ENCODE assay signal across 18 cellular contexts in genomic region chr1:153527023-153527724, GRCh38. TPM values are rescaled to one million over a fixed set of nuclear protein-coding genes. Genes with fewer than 3 reads are reported as not detected.
DNase-seq lines count a peak whose midpoint lies in the region; ATAC-seq and TF ChIP-seq lines count a peak whose summit lies in the region.
"Had no signal": no experiment of that assay in that cellular context is flagged by ENCODE, and none has a peak within 500 bp of the region (broad histone marks: within the 10 kb centered on the region; RNA-seq: fewer than 3 reads in every experiment).

No MANE protein-coding gene starts in this region.

- peaks cover 1% of the 10 kb centered on the region for H3K27me3 Mint-ChIP-seq in brain
- H3K27me3 Mint-ChIP-seq: activated B cell treated with CpG ODN at 0.5 μM for 24 hours; CD4-positive, alpha-beta T cell had no signal

- H3K4me3 ChIP-seq in vagina (no peak overlapping the region), right lobe of liver (no peak overlapping the region)
- H3K4me3 ChIP-seq: cardiac muscle cell, PC-9, testis had no signal

- H3K9me3 Mint-ChIP-seq in brain, result peaks cover 0 to 2% (median 0%) of the 10 kb centered on the region in 5 experiments
- H3K9me3 Mint-ChIP-seq: activated B cell treated with CpG ODN at 0.5 μM for 24 hours; activated naive CD4-positive, alpha-beta T cell treated with anti-CD3 and anti-CD28 coated beads, Interleukin-2, amount 10 ng/mL, durations not matched to agents 7 days and 5 days; CD4-positive, alpha-beta T cell had no signal

- 81% methylated on average over 6 of the region's 9 CpGs for WGBS in right lobe of liver (ENCODE audit: insufficient coverage, low coverage, low lambda C conversion rate, missing lambda C conversion rate)

- H3K27ac ChIP-seq in vagina, result peak overlapping the region; percentile 66
- no peak overlapping the region for H3K27ac ChIP-seq in right lobe of liver
- H3K27ac ChIP-seq: cardiac muscle cell, parathyroid adenoma, PC-9, testis had no signal

- H3K27ac Mint-ChIP-seq in brain, result peak overlapping the region in 3 of 5 experiments; percentile 30 to 64 (median 51)
- H3K27ac Mint-ChIP-seq: activated B cell treated with CpG ODN at 0.5 μM for 24 hours; activated naive CD4-positive, alpha-beta T cell treated with anti-CD3 and anti-CD28 coated beads, Interleukin-2, amount 10 ng/mL, durations not matched to agents 7 days and 5 days; CD4-positive, alpha-beta T cell had no signal

- DNase-seq in activated CD4-positive, CD25-positive, alpha-beta regulatory T cell treated with anti-CD3 and anti-CD28 coated beads, Interleukin-2, amount 50 U/mL, for 72 hours, result peak; percentile 11
- DNase-seq in kidney tubule cell (ENCODE audit: low spot score), result peak; percentile 81
- no peak for DNase-seq in vagina (ENCODE audit: extremely low spot score in 2 of 2)
- DNase-seq in right lobe of liver, result no peak
- DNase-seq in NOMO-1 (lab: John Stamatoyannopoulos, UW; ENCODE audit: unreplicated experiment in 2 of 2), result no peak
- DNase-seq in DMS53 (lab: John Stamatoyannopoulos, UW), result no peak
- DNase-seq: activated B cell treated with CpG ODN at 0.5 μM for 24 hours; activated naive CD4-positive, alpha-beta T cell treated with anti-CD3 and anti-CD28 coated beads, Interleukin-2, amount 10 ng/mL, durations not matched to agents 7 days and 5 days; CD4-positive, alpha-beta T cell; GF-D8; NCI-H1105; PC-9; SW 1271; testis had no signal

- H3K9me3 ChIP-seq in vagina, result no peaks in the 10 kb centered on the region
- H3K9me3 ChIP-seq in right lobe of liver, result no peaks in the 10 kb centered on the region
- H3K9me3 ChIP-seq: testis had no signal

- H3K4me1 ChIP-seq in vagina, result peaks cover 36% of the 10 kb centered on the region
- H3K4me1 ChIP-seq in right lobe of liver, result no peaks in the 10 kb centered on the region
- H3K4me1 ChIP-seq: parathyroid adenoma had no signal

- no peaks in the 10 kb centered on the region for H3K36me3 Mint-ChIP-seq in brain

- H3K36me3 ChIP-seq in vagina, result no peaks in the 10 kb centered on the region
- no peaks in the 10 kb centered on the region for H3K36me3 ChIP-seq in right lobe of liver
- H3K36me3 ChIP-seq: cardiac muscle cell had no signal

- H3K27me3 ChIP-seq in vagina, result no peaks in the 10 kb centered on the region
- peaks cover 0 to 7% of the 10 kb centered on the region in 2 donors for H3K27me3 ChIP-seq in right lobe of liver
- H3K27me3 ChIP-seq: cardiac muscle cell, testis had no signal

- TF ChIP-seq CTCF in brain (conservative IDR thresholded peaks at IDR 0.05) (no peak), vagina (IDR thresholded peaks at IDR 0.05) (no peak), right lobe of liver (IDR thresholded peaks at IDR 0.05) (no peak)

- no peak for TF ChIP-seq POLR2A in vagina (IDR thresholded peaks at IDR 0.05)
- TF ChIP-seq POLR2A in right lobe of liver (IDR thresholded peaks at IDR 0.05), result no peak

- H3K4me1 Mint-ChIP-seq in brain, result peaks cover 26% of the 10 kb centered on the region

- intact Hi-C loops in vagina (cut with DNase I), result no loop called here
- intact Hi-C loops in right lobe of liver (cut with DNase I), result no loop called here

- ATAC-seq in activated CD4-positive, CD25-positive, alpha-beta regulatory T cell treated with anti-CD3 and anti-CD28 coated beads, Interleukin-2, amount 50 U/mL, for 24 hours, result no peak
- ATAC-seq in right lobe of liver, result no peak

- no peak overlapping the region for H3K4me3 Mint-ChIP-seq in brain
- H3K4me3 Mint-ChIP-seq: activated B cell treated with CpG ODN at 0.5 μM for 24 hours; activated naive CD4-positive, alpha-beta T cell treated with anti-CD3 and anti-CD28 coated beads, Interleukin-2, amount 10 ng/mL, durations not matched to agents 7 days and 5 days; CD4-positive, alpha-beta T cell had no signal

RNA-seq across cellular contexts. Expression of gene S100A6, which starts 8.6 kb away (rescaled TPM):
- polyA plus RNA-seq in brain (ENCODE audit: insufficient read depth, low read depth, low replicate concordance), result 341 TPM
- total RNA-seq in vagina (562 TPM), right lobe of liver (10 to 100 TPM in 5 of 6 experiments, 1 to 10 TPM in 1; 6.6 to 24.0 (median 12.0) TPM)

RNA-seq across cellular contexts. Expression of gene S100A5, which starts 13.6 kb away (rescaled TPM):
- not detected for polyA plus RNA-seq in brain (ENCODE audit: insufficient read depth, low read depth, low replicate concordance)
- total RNA-seq in vagina (not detected), right lobe of liver (not detected)
- total RNA-seq: cardiac muscle cell had no signal

RNA-seq across cellular contexts. Expression of gene S100A4, which starts 18.4 kb away (rescaled TPM):
- 8.1 TPM for polyA plus RNA-seq in brain (ENCODE audit: insufficient read depth, low read depth, low replicate concordance)
- total RNA-seq in vagina, result 375 TPM
- total RNA-seq in right lobe of liver, result 10 to 100 TPM in 4 of 6 experiments, 1 to 10 TPM in 2; 7.6 to 21.6 (median 14.0) TPM

RNA-seq across cellular contexts. Expression of gene S100A3, which starts 21.9 kb away (rescaled TPM):
- polyA plus RNA-seq in brain (ENCODE audit: insufficient read depth, low read depth, low replicate concordance), result 0.71 TPM
- total RNA-seq in vagina (9.6 TPM), right lobe of liver (under 1 TPM in 1 of 6 experiments, not detected in 5; 0.29 TPM)
- total RNA-seq: activated B cell treated with CpG ODN at 0.5 μM for 24 hours; cardiac muscle cell; CD4-positive, alpha-beta T cell; testis had no signal

RNA-seq across cellular contexts. Expression of gene S100A2, which starts 38.5 kb away (rescaled TPM):
- polyA plus RNA-seq in brain (ENCODE audit: insufficient read depth, low read depth, low replicate concordance), result 1.5 TPM
- total RNA-seq in vagina (470 TPM), right lobe of liver (not detected)
- total RNA-seq: cardiac muscle cell; CD4-positive, alpha-beta T cell had no signal

Comparison
In these comparisons a context has a peak if more than half of its experiments do, and no peak if none do; other contexts are left out.
1. DNase-seq: peak in activated CD4-positive, CD25-positive, alpha-beta regulatory T cell treated with anti-CD3 and anti-CD28 coated beads, Interleukin-2, amount 50 U/mL, for 72 hours (single experiment) and kidney tubule cell (single experiment); none in vagina (0 of 2), right lobe of liver (0 of 3), NOMO-1 (0 of 2) and DMS53 (single experiment).
2. RNA of gene S100A6, which starts 8.6 kb away (total RNA-seq): 562 TPM in vagina (single experiment); 6.6 to 24.0 TPM in right lobe of liver; every median in the first group is over 10 times any median in the second.
3. RNA of gene S100A4, which starts 18.4 kb away (total RNA-seq): 375 TPM in vagina (single experiment); 7.6 to 21.6 TPM in right lobe of liver; every median in the first group is over 10 times any median in the second.